1 cellular context compared by ENCODE assay signal in the genomic region with DNA sequence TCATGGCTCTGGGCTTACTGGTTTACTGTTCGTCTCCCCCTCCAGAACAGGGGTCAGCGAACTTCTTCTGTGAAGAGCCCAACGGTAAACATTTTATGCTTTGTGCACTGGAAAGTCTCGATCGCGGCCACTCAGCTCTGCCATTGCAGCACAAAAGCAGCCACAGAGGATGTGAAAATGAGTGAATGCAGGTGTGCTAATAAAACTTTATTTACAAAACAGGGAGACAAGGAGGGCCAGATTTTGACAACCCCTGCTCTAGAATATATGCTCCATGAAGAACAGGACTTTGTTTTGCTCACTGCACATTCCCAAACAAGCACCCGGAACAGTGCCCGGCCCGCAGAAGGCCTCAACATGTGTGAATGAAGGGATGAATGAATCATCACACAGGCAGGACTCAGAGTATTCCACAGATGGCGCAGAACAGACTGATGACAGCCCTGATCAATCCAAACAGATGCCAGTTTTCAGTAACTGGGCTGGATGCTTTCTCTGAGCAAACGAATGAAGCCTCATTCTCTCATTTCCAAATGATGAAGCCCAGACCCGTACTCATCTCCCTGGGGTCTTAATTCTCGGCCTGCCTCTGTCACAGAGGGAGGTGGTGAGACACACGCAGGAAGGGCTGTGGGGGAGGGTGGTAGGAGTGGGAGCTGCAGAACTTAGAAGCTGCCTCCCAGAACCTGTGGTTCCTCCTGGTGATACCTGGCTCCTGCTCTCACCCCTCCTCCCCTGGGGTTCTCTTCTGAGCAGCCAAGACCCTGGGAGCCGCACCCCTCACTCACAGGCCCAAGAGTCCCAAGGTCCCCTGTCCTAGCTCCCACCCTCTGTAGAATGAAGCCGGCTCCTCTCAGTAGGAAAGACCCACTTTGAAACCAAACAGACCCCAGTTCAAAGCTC.
TF ChIP-seq lines count a peak whose summit lies in the region.

No MANE protein-coding gene starts in this region.

TF ChIP-seq in endothelial cell of umbilical vein, 7 proteins besides CTCF, POLR2A, EP300 and RAD21 (continued from another document):
- no peak for TF ChIP-seq JUN (IDR thresholded peaks at IDR 0.05; ENCODE audit: borderline replicate concordance, insufficient read depth, insufficient read length, low read depth)
- TF ChIP-seq MAX (IDR thresholded peaks at IDR 0.05; ENCODE audit: insufficient read depth, insufficient read length) = no peak
- TF ChIP-seq EZH2 (IDR thresholded peaks at IDR 0.05; ENCODE audit: borderline replicate concordance, low read depth, low read length, severe bottlenecking) = no peak
